Comparison of ENCODE assay signal across 24 cellular contexts in genomic region chr3:147925272-147925671, GRCh38.
"Had no signal": no experiment of that assay in that cellular context is flagged by ENCODE, and none has a peak within 500 bp of the region (broad histone marks: within the 10 kb centered on the region; RNA-seq: fewer than 3 reads in every experiment).

No MANE protein-coding gene starts in this region.

- H3K27me3 ChIP-seq: colonic mucosa, foreskin keratinocyte, heart right ventricle, left lung, sigmoid colon, spleen, transverse colon, upper lobe of right lung, uterus had no signal

- DNase-seq: colonic mucosa; foreskin keratinocyte; glutamatergic neuron; heart right ventricle; hippocampal formation; left cardiac atrium; left lung; naive thymus-derived CD8-positive, alpha-beta T cell; nephron progenitor cell; nucleus accumbens; psoas muscle; right cardiac atrium; sigmoid colon; spleen; stimulated activated CD4-positive, alpha-beta T cell treated with anti-CD3 and anti-CD28 coated beads, Interleukin-4, amount 100 ng/mL, for 4 hours; stimulated activated naive B cell treated with anti-CD40 and anti-IgM and Interleukin-4, amounts not matched to agents 10 μg/mL and 1 μg/mL and 100 μg/mL, for 72 hours; transverse colon; upper lobe of right lung; uterus had no signal

- H3K4me1 ChIP-seq: colonic mucosa, foreskin keratinocyte, left lung, psoas muscle, spleen, upper lobe of right lung, uterus had no signal

- FAIRE-seq: islet of Langerhans had no signal

- H3K36me3 ChIP-seq: colonic mucosa, heart right ventricle, left lung, sigmoid colon, spleen, thoracic aorta, transverse colon, upper lobe of right lung, uterus had no signal

- H3K4me3 ChIP-seq: colonic mucosa, heart right ventricle, left lung, psoas muscle, sigmoid colon, skin epidermis, spleen, thoracic aorta, transverse colon, upper lobe of right lung, uterus had no signal

- ATAC-seq: esophagus mucosa; foreskin keratinocyte; naive thymus-derived CD8-positive, alpha-beta T cell; psoas muscle; right cardiac atrium; stimulated activated naive B cell treated with anti-CD40 and anti-IgM and Interleukin-4, amounts not matched to agents 10 μg/mL and 1 μg/mL and 100 μg/mL, for 72 hours; upper lobe of right lung had no signal

- H3K27ac ChIP-seq: colonic mucosa, epithelial cell of prostate, foreskin keratinocyte, heart right ventricle, left lung, psoas muscle, sigmoid colon, spleen, thoracic aorta, transverse colon, upper lobe of right lung, uterus had no signal
